8 cellular contexts compared by ENCODE assay signal in genomic region chr13:46052314-46053161, GRCh38. TPM values are rescaled to one million over a fixed set of nuclear protein-coding genes. Genes with fewer than 3 reads are reported as not detected.
DNase-seq lines count a peak whose midpoint lies in the region; ATAC-seq and TF ChIP-seq lines count a peak whose summit lies in the region.

Gene ZC3H13, minus strand, starts transcription at chr13:46052746. Its CDS starts 7,239 bp downstream, at chr13:46045507.

- no peaks in the 10 kb centered on the region for H3K9me3 Mint-ChIP-seq in activated naive CD4-positive, alpha-beta T cell treated with anti-CD3 and anti-CD28 coated beads, Interleukin-2, amount 50 U/mL, for 24 hours

- peaks cover 5% of the 10 kb centered on the region for H3K36me3 Mint-ChIP-seq in activated naive CD4-positive, alpha-beta T cell treated with anti-CD3 and anti-CD28 coated beads, Interleukin-2, amount 50 U/mL, for 24 hours

- DNase-seq in GM10266 (ENCODE audit: extremely low spot score) (peak; percentile 87), NCI-H1092 (lab: John Stamatoyannopoulos, UW) (peak; percentile 92), glomerular endothelial cell (ENCODE audit: extremely low read depth, low read depth, low spot score) (peak; percentile 76), occipital lobe (lab: John Stamatoyannopoulos, UW) (peak; percentile 90)

- peak within 1 kb of the TSS; percentile 95 for H3K4me3 Mint-ChIP-seq in activated naive CD4-positive, alpha-beta T cell treated with anti-CD3 and anti-CD28 coated beads, Interleukin-2, amount 50 U/mL, for 24 hours

- peak within 1 kb of the TSS; percentile 75 for H3K27ac ChIP-seq in temporal lobe (ENCODE audit: low read depth, low read length)

- TF ChIP-seq CTCF in GM10266 (IDR thresholded peaks at IDR 0.05; ENCODE audit: control insufficient read depth, insufficient read depth, low read depth, missing control alignments), result peak; percentile 18

- peaks cover 6% of the 10 kb centered on the region for H3K27me3 Mint-ChIP-seq in activated naive CD4-positive, alpha-beta T cell treated with anti-CD3 and anti-CD28 coated beads, Interleukin-2, amount 50 U/mL, for 24 hours

- peak; percentile 99 for ATAC-seq in HG02588 (IDR thresholded peaks at IDR 0.05; ENCODE audit: unreplicated experiment)
- ATAC-seq in SK-N-SH treated with all-trans-retinoic acid at 6 μM for 48 hours, result peak; percentile 100

- peak within 1 kb of the TSS; percentile 90 for H3K27ac Mint-ChIP-seq in activated naive CD4-positive, alpha-beta T cell treated with anti-CD3 and anti-CD28 coated beads, Interleukin-2, amount 50 U/mL, for 24 hours

- H3K4me1 Mint-ChIP-seq in activated naive CD4-positive, alpha-beta T cell treated with anti-CD3 and anti-CD28 coated beads, Interleukin-2, amount 50 U/mL, for 24 hours, result peaks cover 37% of the 10 kb centered on the region

TF ChIP-seq in SK-N-SH treated with all-trans-retinoic acid at 6 μM for 48 hours, 23 proteins besides CTCF, POLR2A, EP300 and RAD21:
- TF ChIP-seq ZFP3 (CRISPR knock-in tag; IDR thresholded peaks at IDR 0.05), result 0 out of 2 replicates have a peak, but pooled peaks have one; percentile 45
- no peak for TF ChIP-seq ISL1 (CRISPR knock-in tag; IDR thresholded peaks at IDR 0.05)

RNA-seq across cellular contexts. Expression of gene ZC3H13, which starts in this region (rescaled TPM):
- total RNA-seq in glomerular endothelial cell (17.1 and 30.1 TPM in 2 replicates), occipital lobe (36.5 TPM), temporal lobe (36.9 TPM)

Comparison
In these comparisons a context has a peak if more than half of its experiments do, and no peak if none do; other contexts are left out.
1. Peak in every context shown above with its lines: DNase-seq, ATAC-seq and H3K27ac ChIP-seq.